Comparison of ENCODE assay signal across 8 cellular contexts in the genomic region with DNA sequence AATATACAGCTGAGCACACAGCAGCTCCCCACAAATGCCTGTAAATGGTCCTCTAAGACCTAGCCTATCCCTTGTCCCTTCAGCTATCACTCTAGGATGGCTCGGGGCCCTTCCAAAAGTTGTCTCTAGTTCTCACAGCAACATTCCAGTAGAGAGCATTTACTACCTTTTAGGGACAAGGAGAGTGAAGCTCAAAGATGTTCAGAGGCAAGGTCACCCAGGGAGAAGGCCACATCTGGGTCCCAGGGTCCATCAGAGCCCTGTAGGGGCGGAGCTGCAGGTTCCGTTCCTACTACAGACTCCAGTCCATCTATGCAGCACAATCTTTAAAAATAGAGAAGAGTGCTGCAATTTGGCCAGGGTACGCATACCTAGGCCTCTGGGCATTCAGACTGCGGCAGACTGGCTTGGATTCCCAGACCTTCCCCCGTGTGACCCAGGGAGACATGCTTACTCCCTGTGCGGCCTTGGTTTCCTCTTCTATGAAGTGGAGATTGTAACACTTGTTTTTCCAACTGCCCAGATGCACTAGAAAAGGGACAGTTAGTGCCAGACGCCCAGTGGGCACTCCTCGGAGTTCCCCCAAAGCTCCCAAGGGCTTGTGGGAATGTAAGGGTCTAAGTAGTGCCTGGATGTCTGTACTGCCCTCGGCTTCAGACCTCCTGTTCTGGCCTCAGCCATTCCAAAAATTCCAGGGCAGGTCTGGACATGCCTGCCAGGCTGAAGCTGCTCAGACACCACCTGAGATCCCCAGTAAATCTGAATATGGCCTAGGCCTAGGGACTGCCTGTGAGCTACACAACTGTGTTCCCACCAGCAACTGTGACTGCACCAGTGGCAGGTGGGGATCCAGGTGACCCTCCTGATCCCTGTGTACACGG. TPM values are rescaled to one million over a fixed set of nuclear protein-coding genes. Genes with fewer than 3 reads are reported as not detected.
DNase-seq lines count a peak whose midpoint lies in the region; ATAC-seq and TF ChIP-seq lines count a peak whose summit lies in the region.

No MANE protein-coding gene starts in this region.

- intact Hi-C loops in esophagus muscularis mucosa (cut with DNase I) (no loop called here), head of caudate nucleus (cut with DNase I) (no loop called here)

- no peak for TF ChIP-seq POLR2A in esophagus muscularis mucosa (IDR thresholded peaks at IDR 0.05; ENCODE audit: low read depth)

- no peak for TF ChIP-seq EP300 in esophagus muscularis mucosa (IDR thresholded peaks at IDR 0.05)

- TF ChIP-seq CTCF in AG09309 (IDR thresholded peaks at IDR 0.05; ENCODE audit: control insufficient read depth, insufficient read depth, low read depth, low read length, missing control alignments) (no peak), esophagus muscularis mucosa (IDR thresholded peaks at IDR 0.05) (no peak), osteoblast (IDR thresholded peaks at IDR 0.05; ENCODE audit: extremely low read depth, low read depth, low read length) (no peak)

- H3K9me3 ChIP-seq in NT2/D1 (ENCODE audit: insufficient read depth, low read length) = no peaks in the 10 kb centered on the region
- H3K9me3 ChIP-seq in esophagus muscularis mucosa = no peaks in the 10 kb centered on the region
- H3K9me3 ChIP-seq in osteoblast (ENCODE audit: low read depth, low read length) = no peaks in the 10 kb centered on the region

- peaks cover 58% of the 10 kb centered on the region for H4K20me1 ChIP-seq in osteoblast (ENCODE audit: insufficient read depth, low read length)

- no peaks in the 10 kb centered on the region for H3K27me3 ChIP-seq in NT2/D1 (ENCODE audit: insufficient read depth, insufficient read length)
- no peaks in the 10 kb centered on the region for H3K27me3 ChIP-seq in esophagus muscularis mucosa
- H3K27me3 ChIP-seq in osteoblast (ENCODE audit: insufficient read depth, low read length) = no peaks in the 10 kb centered on the region

- H3K27ac ChIP-seq in esophagus muscularis mucosa (replicated peaks in 1 of 4) (peak overlapping the region; percentile 96 to 100 (median 98)), osteoblast (ENCODE audit: low read depth, low read length) (peak overlapping the region; percentile 89)

- DNase-seq in AG09309 (ENCODE audit: low read depth) (no peak), NT2/D1 (ENCODE audit: low read depth, low spot score) (no peak), esophagus muscularis mucosa (ENCODE audit: extremely low spot score) (no peak), osteoblast (ENCODE audit: insufficient read length, low spot score, missing footprints) (peak; percentile 89), cerebellar nuclear complex (lab: John Stamatoyannopoulos, UW) (no peak), head of caudate nucleus (no peak)
- DNase-seq in activated CD8-positive, alpha-beta memory T cell treated with anti-CD3 and anti-CD28 coated beads, Interleukin-2, amount 50 U/mL, for 4 hours = no peak

- peaks cover 65% of the 10 kb centered on the region for H3K36me3 ChIP-seq in NT2/D1 (ENCODE audit: insufficient read depth, insufficient read length, low read length)
- H3K36me3 ChIP-seq in esophagus muscularis mucosa = peaks cover 19 to 26% (median 24%) of the 10 kb centered on the region in 4 donors
- peaks cover 38% of the 10 kb centered on the region for H3K36me3 ChIP-seq in osteoblast (ENCODE audit: insufficient read depth, low read length)

- H3K4me3 ChIP-seq in AG09309 (ENCODE audit: control insufficient read depth, low read depth, low read length) (peak overlapping the region; percentile 51), NT2/D1 (ENCODE audit: insufficient read length, low read depth) (no peak overlapping the region), esophagus muscularis mucosa (peak overlapping the region; percentile 88 to 95 (median 92)), osteoblast (ENCODE audit: insufficient read depth, low read length) (peak overlapping the region; percentile 94)

- peak overlapping the region; percentile 54 for H3K9ac ChIP-seq in NT2/D1 (ENCODE audit: insufficient read length, low read depth)

- peaks cover 74% of the 10 kb centered on the region for H3K79me2 ChIP-seq in osteoblast (ENCODE audit: insufficient read depth, low read length)

- H3K4me1 ChIP-seq in NT2/D1 (ENCODE audit: insufficient read depth, insufficient read length) = peaks cover 26% of the 10 kb centered on the region
- H3K4me1 ChIP-seq in esophagus muscularis mucosa = peaks cover 62 to 81% (median 76%) of the 10 kb centered on the region in 4 donors
- peaks cover 33% of the 10 kb centered on the region for H3K4me1 ChIP-seq in osteoblast (ENCODE audit: insufficient read depth, low read length)

- peak overlapping the region; percentile 96 for H3K4me2 ChIP-seq in osteoblast (ENCODE audit: insufficient read depth, low read length)

- 46% methylated on average over 9 of the region's 11 CpGs for WGBS in esophagus muscularis mucosa

- no peak overlapping the region for H2AFZ ChIP-seq in osteoblast (ENCODE audit: low read length)

- ATAC-seq in GM19452 (IDR thresholded peaks at IDR 0.05; ENCODE audit: unreplicated experiment) = no peak

RNA-seq across cellular contexts. Expression of a gene that starts 2.5 kb away (rescaled TPM):
- total RNA-seq in esophagus muscularis mucosa (100 to 1,000 TPM in 1 of 4 donors, 10 to 100 TPM in 3; 65.8 to 142 (median 81.3) TPM), osteoblast (79.3 and 82.2 TPM in 2 replicates)

RNA-seq across cellular contexts. Expression of a gene that starts 14.4 kb away (rescaled TPM):
- total RNA-seq in esophagus muscularis mucosa (under 1 TPM in 1 of 4 donors, not detected in 3; 0.17 TPM), osteoblast (not detected in 2 replicates)

RNA-seq across cellular contexts. Expression of a gene that starts 22.0 kb away (rescaled TPM):
- total RNA-seq in esophagus muscularis mucosa (10 to 100 TPM; 13.9 to 43.1 (median 22.0) TPM), osteoblast (6.9 and 8.8 TPM in 2 replicates)

RNA-seq across cellular contexts. Expression of a gene that starts 29.3 kb away (rescaled TPM):
- total RNA-seq in esophagus muscularis mucosa = 10 to 100 TPM; 17.2 to 51.6 (median 36.1) TPM
- 44.5 and 47.0 TPM in 2 replicates for total RNA-seq in osteoblast

RNA-seq across cellular contexts. Expression of a gene that starts 33.4 kb away (rescaled TPM):
- total RNA-seq in esophagus muscularis mucosa (1 to 10 TPM; 1.4 to 5.5 (median 3.7) TPM), osteoblast (not detected in 2 replicates)
